ENCODE assay signal across 13 cellular contexts in genomic region chr6:46216879-46217278, GRCh38. TPM values are rescaled to one million over a fixed set of nuclear protein-coding genes. Genes with fewer than 3 reads are reported as not detected.
"Had no signal": no experiment of that assay in that cellular context is flagged by ENCODE, and none has a peak within 500 bp of the region (broad histone marks: within the 10 kb centered on the region; RNA-seq: fewer than 3 reads in every experiment).

No MANE protein-coding gene starts in this region.

- DNase-seq: activated CD4-positive, alpha-beta T cell treated with anti-CD3 and anti-CD28 coated beads, Interleukin-2, amount 50 U/mL, for 1 hour; activated effector memory CD4-positive, alpha-beta T cell treated with anti-CD3 and anti-CD28 coated beads, Interleukin-2, amount 50 U/mL, for 16 hours; activated naive CD8-positive, alpha-beta T cell treated with anti-CD3 and anti-CD28 coated beads for 36 hours; activated T-cell treated with anti-CD3 and anti-CD28 coated beads, Interleukin-2, amount 50 U/mL, for 1 hour; central memory CD4-positive, alpha-beta T cell; glutamatergic neuron; immature natural killer cell; left colon; naive thymus-derived CD4-positive, alpha-beta T cell had no signal

- H3K27ac ChIP-seq: neutrophil, right lobe of liver had no signal

- H3K4me3 ChIP-seq: right lobe of liver had no signal

- H3K36me3 ChIP-seq: neutrophil, right lobe of liver had no signal

- H3K9me3 ChIP-seq: neutrophil, right lobe of liver had no signal

- ATAC-seq: left colon had no signal

- H3K27me3 ChIP-seq: neutrophil, right lobe of liver had no signal

- H3K4me1 ChIP-seq: right lobe of liver had no signal

RNA-seq across cellular contexts. Expression of gene ENPP5, which starts 46.1 kb away (rescaled TPM):
- total RNA-seq: lung microvascular endothelial cell; T-helper 2 cell treated with Interferon-gamma antibody and Interleukin-4, amounts not matched to agents 100 ng/mL and 5 ng/mL, for 36 hours had no signal
